ENCODE assay signal across 10 cellular contexts in the genomic region with DNA sequence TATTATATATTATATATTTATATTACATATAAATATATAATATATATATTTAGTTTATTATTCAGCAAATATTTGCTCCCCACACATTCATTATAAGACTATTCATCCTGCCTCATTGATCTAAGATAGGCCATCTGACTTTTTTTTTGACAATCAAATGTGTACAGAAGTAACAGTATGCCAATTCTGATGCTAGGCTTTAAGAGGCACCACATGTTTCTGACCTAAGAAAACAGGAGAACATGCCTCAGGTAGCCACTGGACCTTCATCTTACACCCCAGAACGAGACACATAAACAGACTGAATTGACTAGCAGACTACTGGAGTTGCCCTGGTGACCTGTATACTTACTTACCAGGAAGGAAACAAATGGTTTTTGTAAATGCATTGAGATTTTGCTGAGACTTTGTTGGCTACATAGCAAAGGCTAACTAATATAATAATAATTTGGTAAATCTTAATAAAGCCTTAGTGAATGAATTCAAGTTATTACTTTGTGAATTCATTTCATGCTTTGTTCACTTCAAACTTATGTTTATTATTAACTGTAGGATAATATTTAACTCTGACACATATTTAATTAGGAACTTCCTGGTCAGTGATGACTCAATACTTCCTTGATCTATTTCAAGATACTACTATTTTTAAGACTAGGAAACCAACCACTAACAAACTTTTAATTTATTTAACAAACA. TPM values are rescaled to one million over a fixed set of nuclear protein-coding genes. Genes with fewer than 3 reads are reported as not detected.
A peak's percentile ranks its signal among the peaks of the same experiment; 100 is the strongest.
DNase-seq lines count a peak whose midpoint lies in the region; ATAC-seq, FAIRE-seq and TF ChIP-seq lines count a peak whose summit lies in the region.
"Had no signal": no experiment of that assay in that cellular context is flagged by ENCODE, and none has a peak within 500 bp of the region (broad histone marks: within the 10 kb centered on the region; RNA-seq: fewer than 3 reads in every experiment).

No MANE protein-coding gene starts in this region.

- H3K4me1 ChIP-seq in left lung, result peaks cover 0 to 10% of the 10 kb centered on the region in 2 donors
- peaks cover 0 to 12% (median 9%) of the 10 kb centered on the region in 6 donors for H3K4me1 ChIP-seq in spleen
- H3K4me1 ChIP-seq: HAP-1 had no signal

- H3K36me3 ChIP-seq in left lung, result no peaks in the 10 kb centered on the region
- H3K36me3 ChIP-seq in spleen, result no peaks in the 10 kb centered on the region
- H3K36me3 ChIP-seq: HAP-1 had no signal

- H3K4me1 Mint-ChIP-seq in T-helper 2 cell treated with Interferon-gamma antibody and Interleukin-4, amounts not matched to agents 5 μg/mL and 100 μg/mL, for 36 hours (ENCODE audit: low read depth), result no peaks in the 10 kb centered on the region
- no peaks in the 10 kb centered on the region for H3K4me1 Mint-ChIP-seq in activated T-helper 1 cell treated with anti-CD3 and anti-CD28 coated beads, Interleukin-12 subunit alpha, Interleukin-12 subunit beta, Interleukin-2, Interleukin-4 antibody, amounts not matched to agents 30 ng/mL and 10 ng/mL and 1 ng/mL, durations not matched to agents 14 hours and 24 hours and 36 hours (ENCODE audit: low read depth)

- no peaks in the 10 kb centered on the region for H3K36me3 Mint-ChIP-seq in T-helper 2 cell treated with Interferon-gamma antibody and Interleukin-4, amounts not matched to agents 5 μg/mL and 100 μg/mL, for 36 hours (ENCODE audit: low read depth)
- H3K36me3 Mint-ChIP-seq in activated T-helper 1 cell treated with anti-CD3 and anti-CD28 coated beads, Interleukin-12 subunit alpha, Interleukin-12 subunit beta, Interleukin-2, Interleukin-4 antibody, amounts not matched to agents 30 ng/mL and 10 ng/mL and 1 ng/mL, durations not matched to agents 14 hours and 24 hours and 36 hours (ENCODE audit: low read depth), result no peaks in the 10 kb centered on the region

- no peak for TF ChIP-seq CTCF in left lung (IDR thresholded peaks at IDR 0.05)
- TF ChIP-seq CTCF in spleen (IDR thresholded peaks at IDR 0.05 in 8 of 11, conservative IDR thresholded peaks at IDR 0.05 in 3 of 11), result no peak

- peaks cover 9% of the 10 kb centered on the region for H3K27me3 Mint-ChIP-seq in T-helper 2 cell treated with Interferon-gamma antibody and Interleukin-4, amounts not matched to agents 5 μg/mL and 100 μg/mL, for 36 hours (ENCODE audit: low read depth)
- H3K27me3 Mint-ChIP-seq in activated T-helper 1 cell treated with anti-CD3 and anti-CD28 coated beads, Interleukin-12 subunit alpha, Interleukin-12 subunit beta, Interleukin-2, Interleukin-4 antibody, amounts not matched to agents 30 ng/mL and 10 ng/mL and 1 ng/mL, durations not matched to agents 14 hours and 24 hours and 36 hours (ENCODE audit: insufficient read depth), result peaks cover 12% of the 10 kb centered on the region

- H3K4me3 Mint-ChIP-seq in T-helper 2 cell treated with Interferon-gamma antibody and Interleukin-4, amounts not matched to agents 5 μg/mL and 100 μg/mL, for 36 hours, result no peak overlapping the region
- no peak overlapping the region for H3K4me3 Mint-ChIP-seq in activated T-helper 1 cell treated with anti-CD3 and anti-CD28 coated beads, Interleukin-12 subunit alpha, Interleukin-12 subunit beta, Interleukin-2, Interleukin-4 antibody, amounts not matched to agents 30 ng/mL and 10 ng/mL and 1 ng/mL, durations not matched to agents 14 hours and 24 hours and 36 hours

- H3K9me3 ChIP-seq in left lung (no peaks in the 10 kb centered on the region), spleen (no peaks in the 10 kb centered on the region)
- H3K9me3 ChIP-seq: HAP-1 had no signal

- no peak overlapping the region for H3K4me3 ChIP-seq in left lung
- H3K4me3 ChIP-seq in spleen, result no peak overlapping the region
- H3K4me3 ChIP-seq: HAP-1 had no signal

- TF ChIP-seq POLR2A in spleen (IDR thresholded peaks at IDR 0.05), result no peak

- no peaks in the 10 kb centered on the region for H3K9me3 Mint-ChIP-seq in T-helper 2 cell treated with Interferon-gamma antibody and Interleukin-4, amounts not matched to agents 5 μg/mL and 100 μg/mL, for 36 hours
- no peaks in the 10 kb centered on the region for H3K9me3 Mint-ChIP-seq in activated T-helper 1 cell treated with anti-CD3 and anti-CD28 coated beads, Interleukin-12 subunit alpha, Interleukin-12 subunit beta, Interleukin-2, Interleukin-4 antibody, amounts not matched to agents 30 ng/mL and 10 ng/mL and 1 ng/mL, durations not matched to agents 14 hours and 24 hours and 36 hours

- no peak overlapping the region for H3K27ac Mint-ChIP-seq in T-helper 2 cell treated with Interferon-gamma antibody and Interleukin-4, amounts not matched to agents 5 μg/mL and 100 μg/mL, for 36 hours
- H3K27ac Mint-ChIP-seq in activated T-helper 1 cell treated with anti-CD3 and anti-CD28 coated beads, Interleukin-12 subunit alpha, Interleukin-12 subunit beta, Interleukin-2, Interleukin-4 antibody, amounts not matched to agents 30 ng/mL and 10 ng/mL and 1 ng/mL, durations not matched to agents 14 hours and 24 hours and 36 hours, result no peak overlapping the region

- H3K27me3 ChIP-seq in left lung, result no peaks in the 10 kb centered on the region
- H3K27me3 ChIP-seq in spleen (replicated peaks in 1 of 7), result no peaks in the 10 kb centered on the region

- ATAC-seq in HG02610 (IDR thresholded peaks at IDR 0.05; ENCODE audit: unreplicated experiment), result peak; percentile 77
- peak; percentile 79 for ATAC-seq in left lung
- ATAC-seq: left ventricle myocardium superior had no signal

- 30 to 65% (median 47%) methylated on average over 1 of the region's 1 CpG for WGBS in spleen, 5 donors

- H3K27ac ChIP-seq in left lung, result peak overlapping the region in 1 of 2 donors; percentile 55
- H3K27ac ChIP-seq in spleen, result no peak overlapping the region

- intact Hi-C loops in left lung (cut with DNase I), result no loop called here
- intact Hi-C loops in activated T-helper 1 cell treated with anti-CD3 and anti-CD28 coated beads, Interleukin-12 subunit alpha, Interleukin-12 subunit beta, Interleukin-2, Interleukin-4 antibody, amounts not matched to agents 30 ng/mL and 10 ng/mL and 1 ng/mL, durations not matched to agents 14 hours and 24 hours and 36 hours (cut with micrococcal nuclease), result no loop called here
- intact Hi-C loops in spleen (cut with DNase I; ENCODE audit: low total_unique reads), result no loop called here

- FAIRE-seq in GM18507 (lab: Jason Lieb, UNC), result peak; percentile 64

- DNase-seq in GM18507 (ENCODE audit: extremely low spot score, insufficient read length, low read depth) (no peak), NCI-H69 (lab: John Stamatoyannopoulos, UW) (peak; percentile 17), left lung (no peak), spleen (no peak), islet precursor cell (no peak)
- no peak for DNase-seq in T-helper 2 cell treated with Interferon-gamma antibody and Interleukin-4, amounts not matched to agents 5 μg/mL and 100 μg/mL, for 36 hours (ENCODE audit: low spot score)
- DNase-seq in activated T-helper 1 cell treated with anti-CD3 and anti-CD28 coated beads, Interleukin-12 subunit alpha, Interleukin-12 subunit beta, Interleukin-2, Interleukin-4 antibody, amounts not matched to agents 30 ng/mL and 10 ng/mL and 1 ng/mL, durations not matched to agents 14 hours and 24 hours and 36 hours (ENCODE audit: low spot score), result no peak
- DNase-seq: left ventricle myocardium superior had no signal

RNA-seq across cellular contexts. Expression of a gene that starts 13.4 kb away (rescaled TPM):
- total RNA-seq in left lung (100 to 1,000 TPM in 1 of 2 donors, 10 to 100 TPM in 1; 55.6 to 105 TPM), spleen (10 to 100 TPM; 15.3 to 29.1 (median 21.6) TPM)
- total RNA-seq in activated T-helper 1 cell treated with anti-CD3 and anti-CD28 coated beads, Interleukin-12 subunit alpha, Interleukin-12 subunit beta, Interleukin-2, Interleukin-4 antibody, amounts not matched to agents 30 ng/mL and 10 ng/mL and 1 ng/mL, durations not matched to agents 14 hours and 24 hours and 36 hours, result 0.37 and 0.83 TPM in 2 replicates
- polyA plus RNA-seq in spleen, result 1 to 10 TPM; 4.2 to 6.5 (median 6.0) TPM
